18 cellular contexts compared by ENCODE assay signal in the genomic region with DNA sequence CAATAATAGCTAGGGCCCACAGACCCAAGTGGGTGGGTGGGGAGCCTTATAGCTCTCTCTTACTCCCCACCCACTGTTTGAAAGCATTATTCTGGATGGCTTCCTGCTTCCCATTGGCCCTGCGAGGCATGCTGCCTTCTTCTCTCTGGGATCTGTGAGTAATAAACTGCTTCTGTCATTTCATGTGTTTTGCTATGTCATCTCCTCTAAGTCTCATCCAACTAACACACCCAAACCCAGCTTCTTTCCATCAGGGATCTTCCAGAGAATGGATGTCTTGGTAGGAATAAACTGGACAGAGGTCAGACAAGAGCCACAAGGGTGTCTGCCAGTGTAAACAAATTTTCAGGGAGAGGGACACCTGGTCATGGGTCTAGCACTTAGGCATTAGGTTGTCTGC.
A peak's percentile ranks its signal among the peaks of the same experiment; 100 is the strongest.
DNase-seq lines count a peak whose midpoint lies in the region; ATAC-seq and TF ChIP-seq lines count a peak whose summit lies in the region.
"Had no signal": no experiment of that assay in that cellular context is flagged by ENCODE, and none has a peak within 500 bp of the region (broad histone marks: within the 10 kb centered on the region; RNA-seq: fewer than 3 reads in every experiment).

No MANE protein-coding gene starts in this region.

- peak overlapping the region; percentile 25 to 47; a peak in 1 of 4 replicates for H4K8ac ChIP-seq in IMR-90 (ENCODE audit: low read depth in 2 of 2, low read length in 2 of 2)

- H3K36me3 Mint-ChIP-seq in glutamatergic neuron (ENCODE audit: unreplicated experiment): peaks cover 7% of the 10 kb centered on the region
- H3K36me3 Mint-ChIP-seq: CD14-positive monocyte; CD8-positive, alpha-beta memory T cell had no signal

- no peak overlapping the region for H3K56ac ChIP-seq in IMR-90 (ENCODE audit: extremely low read depth, insufficient read depth, low read length)

- H2AK9ac ChIP-seq in IMR-90 (replicated peaks; ENCODE audit: low read depth, low read length, poor library complexity): peak overlapping the region; percentile 8

- peak overlapping the region; percentile 48 for H2BK5ac ChIP-seq in IMR-90 (ENCODE audit: low read depth, low read length, poor library complexity, severe bottlenecking)

- peak overlapping the region; percentile 89 for H3K18ac ChIP-seq in IMR-90 (ENCODE audit: low read depth, low read length)

- H4K5ac ChIP-seq in IMR-90 (ENCODE audit: low read depth, low read length): 0 out of 2 replicates have a peak overlapping the region, but pooled peaks have one; percentile 13

- peak overlapping the region; percentile 79 for H3K4ac ChIP-seq in IMR-90 (ENCODE audit: low read depth, low read length)

- H3K79me1 ChIP-seq in IMR-90 (ENCODE audit: low read depth in 1 of 2, low read length in 2 of 2): no peaks in the 10 kb centered on the region

- WGBS in IMR-90 (ENCODE audit: extremely low coverage in 2 of 2, insufficient read length in 1 of 2), 2 experiments: no CpG with 5 or more reads among the region's 1 CpG

- no peaks in the 10 kb centered on the region for H4K20me1 ChIP-seq in IMR-90 (ENCODE audit: insufficient read depth, low read length)

- peaks cover 7% of the 10 kb centered on the region; the same call in 1 of the 2 replicates for H3K9me3 ChIP-seq in IMR-90 (ENCODE audit: control insufficient read depth, insufficient read depth, low read length)
- H3K9me3 ChIP-seq: BE2C had no signal

- H3K36me3 ChIP-seq in IMR-90 (ENCODE audit: control insufficient read depth, insufficient read depth, low read length): no peaks in the 10 kb centered on the region
- H3K36me3 ChIP-seq: BE2C had no signal

- H3K9me3 Mint-ChIP-seq in glutamatergic neuron (ENCODE audit: unreplicated experiment): no peaks in the 10 kb centered on the region

- no peak overlapping the region; the same call in 1 of the 2 replicates for H3K27ac ChIP-seq in IMR-90 (ENCODE audit: insufficient read depth, low read length)

- H3K4me2 ChIP-seq in IMR-90 (ENCODE audit: low read depth, low read length): no peak overlapping the region

- BruUV-seq in IMR-90 (replicated peaks; lab: Mats Ljungman, UMichigan): no TSS peak

- dilution Hi-C loops in IMR-90 (cut with HindIII; ENCODE audit: low sequenced_read_pairs, unreplicated experiment): no loop called here

- no peak for TF ChIP-seq RAD21 in IMR-90 (IDR thresholded peaks at IDR 0.05; ENCODE audit: low read length)

- CTCF ChIA-PET in IMR-90 (lab: Yijun Ruan, JAX): no interaction called here

- TF ChIP-seq CTCF in IMR-90 (conservative IDR thresholded peaks at IDR 0.05; ENCODE audit: low read depth, low read length): no peak
- TF ChIP-seq CTCF in glutamatergic neuron (IDR thresholded peaks at IDR 0.05; ENCODE audit: partially characterized antibody, unreplicated experiment): no peak

- no peaks in the 10 kb centered on the region for H3K4me1 Mint-ChIP-seq in glutamatergic neuron (ENCODE audit: low read depth, unreplicated experiment)
- H3K4me1 Mint-ChIP-seq: CD14-positive monocyte; CD8-positive, alpha-beta memory T cell; H9; IgD-negative memory B cell had no signal

- H3K9ac ChIP-seq in IMR-90 (ENCODE audit: low read depth, low read length): no peak overlapping the region

- no peak overlapping the region for H3K4me3 ChIP-seq in IMR-90 (ENCODE audit: insufficient read depth, low read depth, low read length)

- in situ Hi-C loops in IMR-90 (cut with MboI; ENCODE audit: low sequenced_read_pairs): no loop called here

- H3K9me1 ChIP-seq in IMR-90 (ENCODE audit: insufficient read depth, low read length): peaks cover 21% of the 10 kb centered on the region; the same call in 1 of the 2 replicates

- TF ChIP-seq POLR2A in IMR-90 (IDR thresholded peaks at IDR 0.05; ENCODE audit: low read depth, low read length): no peak

- peak overlapping the region; percentile 88 for H2BK120ac ChIP-seq in IMR-90 (ENCODE audit: low read depth, low read length)

- H2BK20ac ChIP-seq in IMR-90 (ENCODE audit: low read depth, low read length): peak overlapping the region; percentile 83; the same call in 1 of the 2 replicates

- POLR2A ChIA-PET in IMR-90 (lab: Charles Lee; ENCODE audit: unreplicated experiment): no interaction called here

- peaks cover 1% of the 10 kb centered on the region for H3K27me3 Mint-ChIP-seq in glutamatergic neuron (ENCODE audit: unreplicated experiment)

- H2AFZ ChIP-seq in IMR-90 (replicated peaks; ENCODE audit: low read length, poor library complexity): no peak overlapping the region

- H3K23ac ChIP-seq in IMR-90 (ENCODE audit: low read depth, low read length): no peak overlapping the region

- no peak overlapping the region for H3K27ac Mint-ChIP-seq in glutamatergic neuron (ENCODE audit: unreplicated experiment)
- H3K27ac Mint-ChIP-seq: CD14-positive monocyte; CD8-positive, alpha-beta memory T cell; H9; IgD-negative memory B cell had no signal

- peak overlapping the region; percentile 59 for H3K14ac ChIP-seq in IMR-90 (replicated peaks; ENCODE audit: low read depth, low read length)

- H4K91ac ChIP-seq in IMR-90 (ENCODE audit: insufficient read depth, low read depth, low read length): 0 out of 2 replicates have a peak overlapping the region, but pooled peaks have one; percentile 37

- H2BK15ac ChIP-seq in IMR-90 (ENCODE audit: low read depth, low read length): peak overlapping the region; percentile 86; the same call in 2 of the 3 replicates

- peak overlapping the region; percentile 88 for H2AK5ac ChIP-seq in IMR-90 (ENCODE audit: low read depth, low read length)

- no peak overlapping the region for H3K4me3 Mint-ChIP-seq in glutamatergic neuron (ENCODE audit: unreplicated experiment)
- H3K4me3 Mint-ChIP-seq: CD14-positive monocyte; CD8-positive, alpha-beta memory T cell; H9; IgD-negative memory B cell had no signal

- ATAC-seq in IMR-90 (ENCODE audit: low read depth) (no peak), GM18498 (IDR thresholded peaks at IDR 0.05; ENCODE audit: unreplicated experiment) (no peak)

- H3K27me3 ChIP-seq in IMR-90 (ENCODE audit: control insufficient read depth, insufficient read depth, low read length): no peaks in the 10 kb centered on the region
- H3K27me3 ChIP-seq: BE2C had no signal

- peaks cover 16% of the 10 kb centered on the region for H3K4me1 ChIP-seq in IMR-90 (ENCODE audit: control insufficient read depth, insufficient read depth, low read length)
- H3K4me1 ChIP-seq: BE2C had no signal

- DNase-seq in EH (ENCODE audit: low read depth): peak; percentile 51
- peak; percentile 29 for DNase-seq in IMR-90
- DNase-seq in fibroblast of peridontal ligament (ENCODE audit: extremely low read depth): peak; percentile 36
- peak; percentile 35 for DNase-seq in posterior vena cava (ENCODE audit: low spot score)
- DNase-seq in NCI-H2171 treated with DMSO at 0.1 percent for 48 hours (lab: John Stamatoyannopoulos, UW): no peak
- no peak for DNase-seq in glutamatergic neuron
- DNase-seq in NCI-H187 treated with DMSO at 0.1 percent for 48 hours (lab: John Stamatoyannopoulos, UW): no peak
- DNase-seq: BE2C; Caco-2; CD8-positive, alpha-beta memory T cell; DMS79; EL; GOT3; H9; KG1 had no signal

- intact Hi-C loops in IMR-90 (cut with micrococcal nuclease) (no loop called here), posterior vena cava (cut with DNase I) (no loop called here)

TF ChIP-seq in IMR-90, 13 proteins besides CTCF, POLR2A, EP300 and RAD21:
- TF ChIP-seq NFE2L2 (IDR thresholded peaks at IDR 0.05; ENCODE audit: low read depth, low read length) (peak; percentile 24; the same call in 1 of the 2 replicates), MAFK (IDR thresholded peaks at IDR 0.05; ENCODE audit: low read depth, low read length) (no peak), RCOR1 (IDR thresholded peaks at IDR 0.05; ENCODE audit: insufficient replicate concordance, low read length) (no peak), FOS (IDR thresholded peaks at IDR 0.05; ENCODE audit: low read depth, low read length) (no peak)
TF ChIP-seq in IMR-90: peak in this region for 1.

Comparison
In these comparisons a context has a peak if more than half of its experiments do, and no peak if none do; other contexts are left out.
1. DNase-seq: peak in EH (single experiment), IMR-90 (single experiment), fibroblast of peridontal ligament (single experiment) and posterior vena cava (single experiment); none in NCI-H2171 treated with DMSO at 0.1 percent for 48 hours (single experiment), glutamatergic neuron (single experiment) and NCI-H187 treated with DMSO at 0.1 percent for 48 hours (single experiment).